Comparison of ENCODE assay signal across 16 cellular contexts in the genomic region with DNA sequence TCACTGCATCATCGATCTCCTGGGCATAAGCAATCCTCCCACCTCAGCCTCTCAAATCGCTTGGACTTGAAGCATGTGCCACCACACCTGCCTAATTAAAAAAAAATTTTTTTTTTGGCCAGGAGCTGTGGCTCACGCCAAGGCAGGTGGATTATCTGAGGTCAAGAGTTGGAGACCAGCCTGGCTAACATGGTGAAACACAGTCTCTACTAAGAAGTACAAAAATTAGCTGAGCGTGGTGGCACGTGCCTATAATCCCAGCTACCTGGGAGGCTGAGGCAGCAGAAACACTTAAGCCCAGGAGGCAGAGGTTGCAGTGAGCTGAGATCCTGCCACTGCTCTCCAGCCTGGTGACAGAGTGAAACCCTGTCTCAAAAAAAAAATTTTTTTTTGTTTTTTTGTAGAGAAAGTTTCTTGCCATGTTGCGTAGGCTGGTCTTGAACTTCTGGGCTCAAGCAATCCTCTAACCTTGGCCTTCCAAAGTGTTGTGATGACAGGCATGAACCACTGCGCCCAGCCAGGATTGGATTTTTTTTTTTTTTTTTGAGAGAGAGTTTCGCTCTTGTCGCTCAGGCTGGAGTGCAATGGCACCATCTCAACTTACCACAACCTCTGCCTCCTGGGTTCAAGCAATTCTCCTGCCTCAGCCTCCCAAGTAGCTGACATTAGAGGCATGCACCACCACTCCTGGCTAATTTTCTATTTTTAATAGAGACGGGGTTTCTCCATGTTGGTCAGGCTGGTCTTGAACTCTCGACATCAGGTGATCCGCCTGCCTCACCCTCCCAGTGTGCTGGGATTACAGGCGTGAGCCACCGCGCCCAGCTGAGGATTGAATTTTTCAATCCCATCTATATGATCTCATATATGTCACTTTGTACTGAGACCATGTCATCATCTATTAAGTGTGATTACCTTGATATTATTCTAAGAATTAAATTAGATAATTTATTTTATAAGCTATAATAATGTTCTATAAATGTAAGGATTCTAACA. TPM values are rescaled to one million over a fixed set of nuclear protein-coding genes. Genes with fewer than 3 reads are reported as not detected.
"Had no signal": no experiment of that assay in that cellular context is flagged by ENCODE, and none has a peak within 500 bp of the region (broad histone marks: within the 10 kb centered on the region; RNA-seq: fewer than 3 reads in every experiment).

No MANE protein-coding gene starts in this region.

- ATAC-seq: gastrocnemius medialis; lower lobe of right lung; stimulated activated naive CD8-positive, alpha-beta T cell treated with anti-CD3 and anti-CD28 coated beads, Interleukin-15, Interleukin-2, amounts not matched to agents 100 U/mL and 50 U/mL, for 24 hours had no signal

- H3K9me3 Mint-ChIP-seq: activated B cell treated with CpG ODN at 0.5 μM for 24 hours; activated naive CD8-positive, alpha-beta T cell treated with anti-CD3 and anti-CD28 coated beads, Interleukin-2, amount 10 ng/mL, durations not matched to agents 7 days and 5 days; activated T-cell treated with anti-CD3 and anti-CD28 coated beads, Interleukin-2, amount 50 U/mL, for 72 hours; nephron had no signal

- H3K27me3 ChIP-seq: gastrocnemius medialis, tibial artery, vagina had no signal

- H3K27ac Mint-ChIP-seq: activated B cell treated with CpG ODN at 0.5 μM for 24 hours; activated naive CD8-positive, alpha-beta T cell treated with anti-CD3 and anti-CD28 coated beads, Interleukin-2, amount 10 ng/mL, durations not matched to agents 7 days and 5 days; activated T-cell treated with anti-CD3 and anti-CD28 coated beads, Interleukin-2, amount 50 U/mL, for 72 hours; nephron had no signal

- H3K4me3 Mint-ChIP-seq: activated B cell treated with CpG ODN at 0.5 μM for 24 hours; activated naive CD8-positive, alpha-beta T cell treated with anti-CD3 and anti-CD28 coated beads, Interleukin-2, amount 10 ng/mL, durations not matched to agents 7 days and 5 days; activated T-cell treated with anti-CD3 and anti-CD28 coated beads, Interleukin-2, amount 50 U/mL, for 72 hours; nephron had no signal

- H3K9me3 ChIP-seq: gastrocnemius medialis, lower lobe of right lung, tibial artery, vagina had no signal

- H3K4me1 Mint-ChIP-seq: activated B cell treated with CpG ODN at 0.5 μM for 24 hours, nephron had no signal

- H3K27me3 Mint-ChIP-seq: activated B cell treated with CpG ODN at 0.5 μM for 24 hours; activated naive CD8-positive, alpha-beta T cell treated with anti-CD3 and anti-CD28 coated beads, Interleukin-2, amount 10 ng/mL, durations not matched to agents 7 days and 5 days had no signal

- DNase-seq: activated B cell treated with CpG ODN at 0.5 μM for 24 hours; activated CD4-positive, alpha-beta T cell treated with anti-CD3 and anti-CD28 coated beads for 4 hours; activated CD8-positive, alpha-beta memory T cell treated with anti-CD3 and anti-CD28 coated beads, Interleukin-2, amount 50 U/mL, for 4 hours; activated naive CD8-positive, alpha-beta T cell treated with anti-CD3 and anti-CD28 coated beads, Interleukin-2, amount 10 ng/mL, durations not matched to agents 7 days and 5 days; activated T-cell treated with anti-CD3 and anti-CD28 coated beads, Interleukin-2, amount 50 U/mL, for 72 hours; amygdala; gastrocnemius medialis; lower lobe of right lung; stimulated activated CD4-positive, alpha-beta T cell treated with anti-CD3 and anti-CD28 coated beads, Interleukin-2, amount 100 ng/mL, for 24 hours; stimulated activated naive CD8-positive, alpha-beta T cell treated with anti-CD3 and anti-CD28 coated beads, Interleukin-15, Interleukin-2, amounts not matched to agents 100 U/mL and 50 U/mL, for 24 hours; substantia nigra; tibial artery had no signal

- H3K4me1 ChIP-seq: gastrocnemius medialis, tibial artery, vagina had no signal

- H3K4me3 ChIP-seq: gastrocnemius medialis, lower lobe of right lung, tibial artery, vagina had no signal

- H3K27ac ChIP-seq: gastrocnemius medialis, lower lobe of right lung, tibial artery, vagina had no signal

RNA-seq across cellular contexts. Expression of gene SLC2A14, which starts 50.8 kb away (rescaled TPM):
- total RNA-seq: epithelial cell of proximal tubule, gastrocnemius medialis, lower lobe of right lung, omental fat pad, vagina had no signal
